8 cellular contexts compared by ENCODE assay signal in the genomic region with DNA sequence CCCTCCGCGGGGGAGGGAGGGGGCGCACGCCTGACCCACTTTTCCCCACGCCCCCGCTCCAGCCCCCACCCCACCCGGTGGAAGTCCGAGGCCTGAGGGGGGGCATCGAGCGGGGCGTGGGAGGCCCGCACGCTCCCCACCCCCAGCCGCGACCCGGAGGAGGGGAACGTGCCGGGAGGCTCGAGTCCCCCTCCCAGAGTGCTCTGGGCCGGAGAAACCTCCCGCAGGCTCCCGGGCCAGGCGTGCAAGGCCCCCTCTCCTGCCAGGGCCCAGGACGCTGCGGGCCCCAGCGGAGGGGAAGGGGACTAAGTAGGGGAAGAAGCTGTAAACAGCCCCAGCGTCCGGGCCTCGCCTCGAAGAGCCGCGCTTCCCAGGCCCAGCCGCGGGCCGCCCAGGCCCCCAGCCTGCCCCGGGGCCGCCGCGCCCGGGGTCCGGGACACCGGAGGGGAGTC. TPM values are rescaled to one million over a fixed set of nuclear protein-coding genes. Genes with fewer than 3 reads are reported as not detected.
A peak's percentile ranks its signal among the peaks of the same experiment; 100 is the strongest.
DNase-seq lines count a peak whose midpoint lies in the region; ATAC-seq and FAIRE-seq lines count a peak whose summit lies in the region.

No MANE protein-coding gene starts in this region.

- WGBS in small intestine, 3 donors = 0 to 1% (median 1%) methylated on average over 14 to 40 of the region's 42 CpGs

- H3K9ac ChIP-seq in iPS-15b (ENCODE audit: low read depth, low read length) = peak overlapping the region; percentile 66

- no peak for FAIRE-seq in small intestine (lab: Jason Lieb, UNC)

- H3K27ac ChIP-seq in ACC112 (ENCODE audit: low read depth, low read length) (peak overlapping the region; percentile 16; the same call in 1 of the 2 replicates), small intestine (ENCODE audit: low read depth in 1 of 2, low read length in 1 of 2) (peak overlapping the region; percentile 81 to 86)

- H3K9me3 ChIP-seq in iPS-15b (ENCODE audit: control insufficient read depth, insufficient read depth, low read length) = no peaks in the 10 kb centered on the region
- no peaks in the 10 kb centered on the region for H3K9me3 ChIP-seq in small intestine (ENCODE audit: control insufficient read depth, low read depth)

- no peak overlapping the region for H3K27ac Mint-ChIP-seq in activated naive CD4-positive, alpha-beta T cell treated with anti-CD3 and anti-CD28 coated beads, Interleukin-2, amount 50 U/mL, for 24 hours

- H3K9me3 Mint-ChIP-seq in activated naive CD4-positive, alpha-beta T cell treated with anti-CD3 and anti-CD28 coated beads, Interleukin-2, amount 50 U/mL, for 24 hours = no peaks in the 10 kb centered on the region

- H3K4me1 ChIP-seq in ACC112 (ENCODE audit: control insufficient read depth, insufficient read depth, low read length, unreplicated experiment) (peaks cover 24% of the 10 kb centered on the region), iPS-15b (ENCODE audit: control insufficient read depth, insufficient read depth, low read length) (peaks cover 6% of the 10 kb centered on the region), small intestine (ENCODE audit: control insufficient read depth in 2 of 2, insufficient read depth in 1 of 2, low read depth in 1 of 2, low read length in 1 of 2) (peaks cover 4% of the 10 kb centered on the region in 2 donors)

- peaks cover 5% of the 10 kb centered on the region for H3K36me3 Mint-ChIP-seq in activated naive CD4-positive, alpha-beta T cell treated with anti-CD3 and anti-CD28 coated beads, Interleukin-2, amount 50 U/mL, for 24 hours

- peak; percentile 12 for DNase-seq in small intestine
- no peak for DNase-seq in SIG-M5 (lab: John Stamatoyannopoulos, UW)
- DNase-seq in NCI-H345 treated with DMSO at 0.1 percent for 48 hours (lab: John Stamatoyannopoulos, UW; ENCODE audit: unreplicated experiment) = no peak

- peaks cover 49% of the 10 kb centered on the region for H3K79me2 ChIP-seq in ACC112 (ENCODE audit: control insufficient read depth, insufficient read depth, low read length, unreplicated experiment)

- no peaks in the 10 kb centered on the region for H3K27me3 ChIP-seq in ACC112 (ENCODE audit: insufficient read depth, low read length)
- H3K27me3 ChIP-seq in iPS-15b (ENCODE audit: control insufficient read depth, insufficient read depth, low read length) = no peaks in the 10 kb centered on the region
- H3K27me3 ChIP-seq in small intestine (ENCODE audit: control insufficient read depth in 2 of 2, insufficient read depth in 2 of 2, low read length in 2 of 2) = no peaks in the 10 kb centered on the region

- peak overlapping the region; percentile 19 for H2AFZ ChIP-seq in ACC112 (ENCODE audit: low read length, unreplicated experiment)

- H3K4me1 Mint-ChIP-seq in activated naive CD4-positive, alpha-beta T cell treated with anti-CD3 and anti-CD28 coated beads, Interleukin-2, amount 50 U/mL, for 24 hours = peaks cover 57% of the 10 kb centered on the region

- H3K36me3 ChIP-seq in ACC112 (ENCODE audit: insufficient read depth, low read length) (no peaks in the 10 kb centered on the region; the same call in 1 of the 2 replicates), iPS-15b (ENCODE audit: control insufficient read depth, insufficient read depth, low read length) (no peaks in the 10 kb centered on the region), small intestine (ENCODE audit: control insufficient read depth in 2 of 2, insufficient read depth in 2 of 2, low read length in 2 of 2) (no peaks in the 10 kb centered on the region)

- H3K27me3 Mint-ChIP-seq in activated naive CD4-positive, alpha-beta T cell treated with anti-CD3 and anti-CD28 coated beads, Interleukin-2, amount 50 U/mL, for 24 hours = no peaks in the 10 kb centered on the region

- H3K4me3 Mint-ChIP-seq in activated naive CD4-positive, alpha-beta T cell treated with anti-CD3 and anti-CD28 coated beads, Interleukin-2, amount 50 U/mL, for 24 hours = peak overlapping the region; percentile 88

- peak overlapping the region; percentile 84 for H3K4me3 ChIP-seq in ACC112 (ENCODE audit: low read depth, low read length)
- H3K4me3 ChIP-seq in iPS-15b (ENCODE audit: low read depth, low read length) = peak overlapping the region; percentile 79
- peak overlapping the region; percentile 68 to 81 for H3K4me3 ChIP-seq in small intestine (ENCODE audit: low read depth in 1 of 2, low read length in 2 of 2)

- ATAC-seq in GM19372 (IDR thresholded peaks at IDR 0.05; ENCODE audit: low read depth, unreplicated experiment) = peak; percentile 26
- ATAC-seq in HG03460 (IDR thresholded peaks at IDR 0.05; ENCODE audit: unreplicated experiment) = peak; percentile 18

RNA-seq across cellular contexts. Expression of gene HELZ, which starts 0.3 kb away (rescaled TPM):
- polyA plus RNA-seq in small intestine = 1 to 10 TPM; 2.7 to 4.3 (median 2.9) TPM
